In the genomic region with DNA sequence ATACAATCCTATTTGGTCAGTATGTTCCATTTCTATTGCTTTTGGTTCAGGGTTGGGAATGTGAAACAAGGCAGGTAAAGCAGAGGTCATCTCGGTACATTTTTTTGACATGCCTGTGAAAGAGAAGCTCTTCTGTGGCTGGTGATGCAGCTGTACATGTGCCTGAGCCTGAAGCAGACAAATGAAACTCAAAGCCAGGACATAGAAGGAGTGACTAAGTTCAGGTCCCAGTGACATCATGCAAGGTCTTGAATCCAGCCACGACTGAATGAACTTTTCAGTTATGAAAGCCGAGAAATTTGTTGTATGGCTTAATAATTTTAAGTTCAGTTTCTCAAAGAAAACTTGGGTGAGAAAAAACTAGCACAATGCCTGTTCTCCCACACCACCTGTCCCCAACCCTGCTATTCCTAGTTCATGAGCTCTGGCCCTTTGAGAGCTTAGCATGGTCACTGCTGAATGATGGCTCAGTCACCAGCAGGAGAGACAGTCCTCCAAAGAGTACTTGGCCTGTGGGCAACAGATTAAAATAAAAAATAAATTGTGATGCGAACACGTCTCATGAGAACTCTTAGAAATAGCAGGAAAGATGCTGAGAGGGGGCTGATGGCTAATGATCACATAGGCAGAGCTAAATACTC, we compare ENCODE assay signal across 1 cellular context.
TF ChIP-seq lines count a peak whose summit lies in the region.

No MANE protein-coding gene starts in this region.

TF ChIP-seq in GM12878, 131 proteins besides CTCF, POLR2A, EP300 and RAD21 (continued from another document):
- TF ChIP-seq, protein P1, sequence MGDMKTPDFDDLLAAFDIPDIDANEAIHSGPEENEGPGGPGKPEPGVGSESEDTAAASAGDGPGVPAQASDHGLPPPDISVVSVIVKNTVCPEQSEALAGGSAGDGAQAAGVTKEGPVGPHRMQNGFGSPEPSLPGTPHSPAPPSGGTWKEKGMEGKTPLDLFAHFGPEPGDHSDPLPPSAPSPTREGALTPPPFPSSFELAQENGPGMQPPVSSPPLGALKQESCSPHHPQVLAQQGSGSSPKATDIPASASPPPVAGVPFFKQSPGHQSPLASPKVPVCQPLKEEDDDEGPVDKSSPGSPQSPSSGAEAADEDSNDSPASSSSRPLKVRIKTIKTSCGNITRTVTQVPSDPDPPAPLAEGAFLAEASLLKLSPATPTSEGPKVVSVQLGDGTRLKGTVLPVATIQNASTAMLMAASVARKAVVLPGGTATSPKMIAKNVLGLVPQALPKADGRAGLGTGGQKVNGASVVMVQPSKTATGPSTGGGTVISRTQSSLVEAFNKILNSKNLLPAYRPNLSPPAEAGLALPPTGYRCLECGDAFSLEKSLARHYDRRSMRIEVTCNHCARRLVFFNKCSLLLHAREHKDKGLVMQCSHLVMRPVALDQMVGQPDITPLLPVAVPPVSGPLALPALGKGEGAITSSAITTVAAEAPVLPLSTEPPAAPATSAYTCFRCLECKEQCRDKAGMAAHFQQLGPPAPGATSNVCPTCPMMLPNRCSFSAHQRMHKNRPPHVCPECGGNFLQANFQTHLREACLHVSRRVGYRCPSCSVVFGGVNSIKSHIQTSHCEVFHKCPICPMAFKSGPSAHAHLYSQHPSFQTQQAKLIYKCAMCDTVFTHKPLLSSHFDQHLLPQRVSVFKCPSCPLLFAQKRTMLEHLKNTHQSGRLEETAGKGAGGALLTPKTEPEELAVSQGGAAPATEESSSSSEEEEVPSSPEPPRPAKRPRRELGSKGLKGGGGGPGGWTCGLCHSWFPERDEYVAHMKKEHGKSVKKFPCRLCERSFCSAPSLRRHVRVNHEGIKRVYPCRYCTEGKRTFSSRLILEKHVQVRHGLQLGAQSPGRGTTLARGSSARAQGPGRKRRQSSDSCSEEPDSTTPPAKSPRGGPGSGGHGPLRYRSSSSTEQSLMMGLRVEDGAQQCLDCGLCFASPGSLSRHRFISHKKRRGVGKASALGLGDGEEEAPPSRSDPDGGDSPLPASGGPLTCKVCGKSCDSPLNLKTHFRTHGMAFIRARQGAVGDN (IDR thresholded peaks at IDR 0.05), result 0 out of 2 replicates have a peak, but pooled peaks have one; percentile 23
- TF ChIP-seq, protein P2, sequence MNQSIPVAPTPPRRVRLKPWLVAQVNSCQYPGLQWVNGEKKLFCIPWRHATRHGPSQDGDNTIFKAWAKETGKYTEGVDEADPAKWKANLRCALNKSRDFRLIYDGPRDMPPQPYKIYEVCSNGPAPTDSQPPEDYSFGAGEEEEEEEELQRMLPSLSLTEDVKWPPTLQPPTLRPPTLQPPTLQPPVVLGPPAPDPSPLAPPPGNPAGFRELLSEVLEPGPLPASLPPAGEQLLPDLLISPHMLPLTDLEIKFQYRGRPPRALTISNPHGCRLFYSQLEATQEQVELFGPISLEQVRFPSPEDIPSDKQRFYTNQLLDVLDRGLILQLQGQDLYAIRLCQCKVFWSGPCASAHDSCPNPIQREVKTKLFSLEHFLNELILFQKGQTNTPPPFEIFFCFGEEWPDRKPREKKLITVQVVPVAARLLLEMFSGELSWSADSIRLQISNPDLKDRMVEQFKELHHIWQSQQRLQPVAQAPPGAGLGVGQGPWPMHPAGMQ (IDR thresholded peaks at IDR 0.05; ENCODE audit: borderline replicate concordance), result no peak
- TF ChIP-seq TAF1 (IDR thresholded peaks at IDR 0.05; ENCODE audit: borderline replicate concordance, low read depth, low read length) (0 out of 2 replicates have a peak, but pooled peaks have one; percentile 23), BCL3 (IDR thresholded peaks at IDR 0.05; ENCODE audit: borderline replicate concordance, insufficient read depth, low read depth, low read length, poor library complexity, severe bottlenecking) (peak; percentile 67), ASH2L (IDR thresholded peaks at IDR 0.05; ENCODE audit: borderline replicate concordance, low read depth) (no peak), SIX5 (IDR thresholded peaks at IDR 0.05; ENCODE audit: low read depth, low read length, severe bottlenecking) (no peak), ATF7 (IDR thresholded peaks at IDR 0.05; ENCODE audit: low read depth) (peak; percentile 71), ZNF384 (IDR thresholded peaks at IDR 0.05; ENCODE audit: borderline replicate concordance, low read depth, low read length) (no peak), EGR1 (IDR thresholded peaks at IDR 0.05; ENCODE audit: borderline replicate concordance in 1 of 2, low read depth in 2 of 2, low read length in 2 of 2) (no peak), ATF2 (IDR thresholded peaks at IDR 0.05; ENCODE audit: low read length) (peak; percentile 80), YY1 (IDR thresholded peaks at IDR 0.05; ENCODE audit: low read depth, low read length) (no peak), TCF12 (IDR thresholded peaks at IDR 0.05; ENCODE audit: low read depth, low read length) (peak; percentile 9; the same call in 1 of the 2 replicates)
- TF ChIP-seq, protein P3, sequence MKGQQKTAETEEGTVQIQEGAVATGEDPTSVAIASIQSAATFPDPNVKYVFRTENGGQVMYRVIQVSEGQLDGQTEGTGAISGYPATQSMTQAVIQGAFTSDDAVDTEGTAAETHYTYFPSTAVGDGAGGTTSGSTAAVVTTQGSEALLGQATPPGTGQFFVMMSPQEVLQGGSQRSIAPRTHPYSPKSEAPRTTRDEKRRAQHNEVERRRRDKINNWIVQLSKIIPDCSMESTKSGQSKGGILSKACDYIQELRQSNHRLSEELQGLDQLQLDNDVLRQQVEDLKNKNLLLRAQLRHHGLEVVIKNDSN (IDR thresholded peaks at IDR 0.05; ENCODE audit: borderline replicate concordance, extremely low read length, insufficient read depth, low read depth, low read length), result no peak
- TF ChIP-seq, protein P4, sequence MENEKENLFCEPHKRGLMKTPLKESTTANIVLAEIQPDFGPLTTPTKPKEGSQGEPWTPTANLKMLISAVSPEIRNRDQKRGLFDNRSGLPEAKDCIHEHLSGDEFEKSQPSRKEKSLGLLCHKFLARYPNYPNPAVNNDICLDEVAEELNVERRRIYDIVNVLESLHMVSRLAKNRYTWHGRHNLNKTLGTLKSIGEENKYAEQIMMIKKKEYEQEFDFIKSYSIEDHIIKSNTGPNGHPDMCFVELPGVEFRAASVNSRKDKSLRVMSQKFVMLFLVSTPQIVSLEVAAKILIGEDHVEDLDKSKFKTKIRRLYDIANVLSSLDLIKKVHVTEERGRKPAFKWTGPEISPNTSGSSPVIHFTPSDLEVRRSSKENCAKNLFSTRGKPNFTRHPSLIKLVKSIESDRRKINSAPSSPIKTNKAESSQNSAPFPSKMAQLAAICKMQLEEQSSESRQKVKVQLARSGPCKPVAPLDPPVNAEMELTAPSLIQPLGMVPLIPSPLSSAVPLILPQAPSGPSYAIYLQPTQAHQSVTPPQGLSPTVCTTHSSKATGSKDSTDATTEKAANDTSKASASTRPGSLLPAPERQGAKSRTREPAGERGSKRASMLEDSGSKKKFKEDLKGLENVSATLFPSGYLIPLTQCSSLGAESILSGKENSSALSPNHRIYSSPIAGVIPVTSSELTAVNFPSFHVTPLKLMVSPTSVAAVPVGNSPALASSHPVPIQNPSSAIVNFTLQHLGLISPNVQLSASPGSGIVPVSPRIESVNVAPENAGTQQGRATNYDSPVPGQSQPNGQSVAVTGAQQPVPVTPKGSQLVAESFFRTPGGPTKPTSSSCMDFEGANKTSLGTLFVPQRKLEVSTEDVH (IDR thresholded peaks at IDR 0.05; ENCODE audit: low read depth, partially characterized antibody), result no peak
TF ChIP-seq in GM12878: peak in this region for 21.
